In the genomic region with DNA sequence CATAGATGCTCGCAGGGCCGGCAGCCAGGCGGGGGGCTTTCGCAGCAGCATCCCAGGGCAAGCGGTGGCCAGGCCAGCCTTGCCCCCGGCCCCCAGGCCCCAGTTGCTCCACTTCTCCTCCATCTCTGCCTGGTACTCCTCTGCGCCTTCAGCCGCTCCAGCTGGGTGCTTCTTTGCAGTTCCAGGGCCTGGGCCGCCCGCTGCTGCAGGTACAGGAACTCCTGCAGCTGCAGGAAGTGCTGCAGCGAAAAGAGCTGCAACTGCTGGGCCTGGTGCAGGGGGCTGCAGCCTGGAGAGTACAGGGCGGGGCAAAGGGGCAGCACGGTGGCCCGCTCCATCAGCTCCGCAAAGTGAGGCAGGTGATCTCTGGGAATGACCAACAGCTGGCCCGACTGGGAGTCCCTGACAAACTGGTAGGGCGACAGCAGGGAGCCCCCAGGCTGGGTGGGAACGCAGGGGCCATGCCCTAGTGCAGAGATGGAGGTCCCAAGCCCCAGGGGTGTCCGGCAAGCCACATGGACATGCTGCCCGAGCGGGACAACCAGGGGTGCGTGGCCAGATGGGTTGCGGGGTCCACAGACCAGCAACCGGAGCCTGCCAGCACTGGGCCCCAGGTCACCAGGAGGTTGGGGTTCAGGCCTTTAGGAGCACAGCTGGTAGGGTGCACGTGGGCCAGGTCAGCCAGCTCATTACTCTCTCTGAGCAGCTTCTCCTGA, we compare ENCODE assay signal across 1 cellular context.
TF ChIP-seq lines count a peak whose summit lies in the region.

No MANE protein-coding gene starts in this region.

TF ChIP-seq in H1, 55 proteins besides CTCF, POLR2A, EP300 and RAD21:
- TF ChIP-seq KDM1A (IDR thresholded peaks at IDR 0.05; ENCODE audit: borderline replicate concordance, low read length) (no peak), NRF1 (IDR thresholded peaks at IDR 0.05; ENCODE audit: low read depth, low read length) (no peak), ZNF274 (IDR thresholded peaks at IDR 0.05; ENCODE audit: borderline replicate concordance, extremely low read depth, low read length) (no peak), TEAD4 (IDR thresholded peaks at IDR 0.05; ENCODE audit: low read depth, low read length) (no peak)
